Comparison of ENCODE assay signal across 8 cellular contexts in the genomic region with DNA sequence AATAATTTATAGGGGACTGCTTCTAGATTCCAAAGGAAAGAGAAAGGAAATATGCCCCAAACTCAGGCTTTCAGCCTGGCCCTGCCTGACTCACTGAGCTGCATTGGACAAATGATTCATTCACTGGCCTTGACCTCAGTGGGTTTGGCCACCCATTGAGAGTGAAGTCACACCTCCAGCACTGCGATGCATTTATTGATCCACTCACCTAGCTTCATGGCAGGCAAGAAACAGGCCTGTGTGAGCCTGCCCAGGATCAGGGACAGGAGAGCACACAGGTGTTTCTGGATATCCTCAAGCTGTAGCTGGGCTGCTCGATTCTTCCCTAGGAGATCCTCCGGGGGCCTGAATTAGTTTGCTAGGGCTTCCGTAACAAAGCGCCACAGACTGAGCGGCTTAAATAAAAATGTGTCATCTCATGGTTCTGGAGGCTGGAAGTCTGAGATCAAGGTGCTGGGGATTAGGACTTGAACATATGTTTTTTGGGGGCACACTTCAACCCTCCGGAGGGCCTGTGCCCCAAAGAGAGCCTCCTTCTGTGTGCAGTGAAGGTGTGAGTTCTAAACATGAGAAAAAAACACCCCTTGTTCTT. TPM values are rescaled to one million over a fixed set of nuclear protein-coding genes. Genes with fewer than 3 reads are reported as not detected.
DNase-seq lines count a peak whose midpoint lies in the region; ATAC-seq and TF ChIP-seq lines count a peak whose summit lies in the region.

No MANE protein-coding gene starts in this region.

- no peaks in the 10 kb centered on the region for H3K36me3 ChIP-seq in CD4-positive, alpha-beta memory T cell (ENCODE audit: insufficient read depth, low read length)
- H3K36me3 ChIP-seq in MG63 (no peaks in the 10 kb centered on the region), colonic mucosa (no peaks in the 10 kb centered on the region), neutrophil (no peaks in the 10 kb centered on the region)

- CTCF ChIA-PET in CD4-positive, alpha-beta memory T cell (lab: Charles Lee; ENCODE audit: partially characterized antibody): interaction anchor here (1.0 to 5.1 kb wide), 6 partner anchors 13 to 154 kb away, joined by 3 to 33 read pairs (median 4); no protein-coding TSS in a partner anchor

- peak overlapping the region; percentile 89 for H3K27ac ChIP-seq in CD4-positive, alpha-beta memory T cell (ENCODE audit: low read depth, low read length)
- peak overlapping the region; percentile 100 for H3K27ac ChIP-seq in colonic mucosa
- H3K27ac ChIP-seq in neutrophil: peak overlapping the region; percentile 100

- H3K27me3 ChIP-seq in CD4-positive, alpha-beta memory T cell (ENCODE audit: insufficient read depth, low read length): no peaks in the 10 kb centered on the region
- no peaks in the 10 kb centered on the region for H3K27me3 ChIP-seq in MG63
- no peaks in the 10 kb centered on the region for H3K27me3 ChIP-seq in colonic mucosa
- H3K27me3 ChIP-seq in neutrophil: no peaks in the 10 kb centered on the region

- H3K27ac Mint-ChIP-seq in CD4-positive, alpha-beta memory T cell: peak overlapping the region; percentile 95 to 99 (median 98)

- intact Hi-C loops in CD4-positive, alpha-beta memory T cell (cut with micrococcal nuclease): loop anchor here (10.0 kb wide), 1 partner anchor 366 kb away; a partner anchor contains a TSS
- intact Hi-C loops in colonic mucosa (cut with DNase I): no loop called here

- no peaks in the 10 kb centered on the region for H3K9me3 Mint-ChIP-seq in CD4-positive, alpha-beta memory T cell

- H3K4me3 Mint-ChIP-seq in CD4-positive, alpha-beta memory T cell: peak overlapping the region in 7 of 8 donors; percentile 49 to 87 (median 78)

- H3K9ac ChIP-seq in colonic mucosa (ENCODE audit: low read depth in 2 of 2, low read length in 2 of 2): peak overlapping the region; percentile 53 to 76

- peaks cover 27 to 50% (median 39%) of the 10 kb centered on the region in 4 donors for H3K4me1 Mint-ChIP-seq in CD4-positive, alpha-beta memory T cell

- POLR2A ChIA-PET in CD4-positive, alpha-beta memory T cell (lab: Charles Lee; ENCODE audit: partially characterized antibody): interaction anchor here (1.0 to 5.9 kb wide), 11 partner anchors 10 to 181 kb away, joined by 3 to 85 read pairs (median 8); a partner anchor contains a TSS

- TF ChIP-seq CTCF in colonic mucosa (IDR thresholded peaks at IDR 0.05): no peak
- TF ChIP-seq CTCF in neutrophil (IDR thresholded peaks at IDR 0.05): no peak

- ATAC-seq in HG03565 (IDR thresholded peaks at IDR 0.05; ENCODE audit: unreplicated experiment): no peak

- peaks cover 41% of the 10 kb centered on the region for H3K4me1 ChIP-seq in CD4-positive, alpha-beta memory T cell (ENCODE audit: insufficient read depth, low read length)
- peaks cover 19% of the 10 kb centered on the region for H3K4me1 ChIP-seq in colonic mucosa
- H3K4me1 ChIP-seq in neutrophil (ENCODE audit: control insufficient read depth in 1 of 2, insufficient read depth in 1 of 2, low read depth in 1 of 2, low read length in 1 of 2): peaks cover 70 to 74% of the 10 kb centered on the region in 2 experiments

- H3K27me3 Mint-ChIP-seq in CD4-positive, alpha-beta memory T cell: no peaks in the 10 kb centered on the region

- DNase-seq in CD4-positive, alpha-beta memory T cell: no peak
- peak; percentile 95 for DNase-seq in MG63
- peak; percentile 79 for DNase-seq in colonic mucosa
- no peak for DNase-seq in Kasumi-1 (lab: John Stamatoyannopoulos, UW)
- DNase-seq in NCI-H2081 treated with DMSO at 0.1 percent for 48 hours (lab: John Stamatoyannopoulos, UW): no peak
- no peak for DNase-seq in hippocampal formation (lab: John Stamatoyannopoulos, UW)

- H3K36me3 Mint-ChIP-seq in CD4-positive, alpha-beta memory T cell: peaks cover 0 to 2% of the 10 kb centered on the region in 2 donors

- H3K4me3 ChIP-seq in CD4-positive, alpha-beta memory T cell (ENCODE audit: low read length in 2 of 2): peak overlapping the region; percentile 1 to 7
- H3K4me3 ChIP-seq in MG63 (peak overlapping the region; percentile 25), colonic mucosa (no peak overlapping the region), neutrophil (ENCODE audit: low read depth in 1 of 2, low read length in 1 of 2) (peak overlapping the region; percentile 39 to 52)

- no peaks in the 10 kb centered on the region for H3K9me3 ChIP-seq in CD4-positive, alpha-beta memory T cell (ENCODE audit: control insufficient read depth in 1 of 2, low read length in 2 of 2)
- H3K9me3 ChIP-seq in MG63: no peaks in the 10 kb centered on the region
- H3K9me3 ChIP-seq in colonic mucosa: no peaks in the 10 kb centered on the region
- H3K9me3 ChIP-seq in neutrophil: no peaks in the 10 kb centered on the region

RNA-seq across cellular contexts. Expression of a gene that starts 7.3 kb away (rescaled TPM):
- total RNA-seq in CD4-positive, alpha-beta memory T cell: 10 to 100 TPM; 18.0 to 18.8 TPM
- 100 to 1,000 TPM; 297 to 879 TPM for polyA plus RNA-seq in CD4-positive, alpha-beta memory T cell
- total RNA-seq in MG63 (2014; rRNA removed; shearing (Covaris generic); ENCODE audit: low replicate concordance): 80.6 and 99.2 TPM in 2 replicates
- total RNA-seq in colonic mucosa: 100 to 1,000 TPM in 1 of 2 donors, 10 to 100 TPM in 1; 61.7 to 102 TPM

RNA-seq across cellular contexts. Expression of a gene that starts 55.7 kb away (rescaled TPM):
- total RNA-seq in CD4-positive, alpha-beta memory T cell: 10 to 100 TPM; 45.8 to 51.0 TPM
- 10 to 100 TPM; 10.6 to 18.8 TPM for polyA plus RNA-seq in CD4-positive, alpha-beta memory T cell
- total RNA-seq in MG63 (2014; rRNA removed; shearing (Covaris generic); ENCODE audit: low replicate concordance): 65.6 and 98.8 TPM in 2 replicates
- 100 to 1,000 TPM; 173 to 191 TPM for total RNA-seq in colonic mucosa

Comparison
In these comparisons a context has a peak if more than half of its experiments do, and no peak if none do; other contexts are left out.
1. DNase-seq: peak in MG63 (single experiment) and colonic mucosa (single experiment); none in CD4-positive, alpha-beta memory T cell (0 of 5), Kasumi-1 (0 of 2), NCI-H2081 treated with DMSO at 0.1 percent for 48 hours (single experiment) and hippocampal formation (0 of 2).
2. Peak in every context shown above with its lines, with median percentiles within 50 percentile points of each other: H3K27ac ChIP-seq.